34 cellular contexts compared by ENCODE assay signal in genomic region chr12:44240186-44240585, GRCh38.
"Had no signal": no experiment of that assay in that cellular context is flagged by ENCODE, and none has a peak within 500 bp of the region (broad histone marks: within the 10 kb centered on the region; RNA-seq: fewer than 3 reads in every experiment).

No MANE protein-coding gene starts in this region.

- H3K27ac ChIP-seq: SJCRH30, WERI-Rb-1 had no signal

- ATAC-seq: activated CD8-positive, alpha-beta memory T cell treated with anti-CD3 and anti-CD28 coated beads, Interleukin-2, amount 10 ng/mL, durations not matched to agents 7 days and 5 days; activated naive CD8-positive, alpha-beta T cell treated with anti-CD3 and anti-CD28 coated beads, Interleukin-2, amount 50 U/mL, for 24 hours; SK-N-SH treated with all-trans-retinoic acid at 6 μM for 48 hours had no signal

- H3K9me3 ChIP-seq: MG63, SJCRH30 had no signal

- H3K4me3 ChIP-seq: MG63, SJCRH30 had no signal

- H3K4me1 ChIP-seq: SJCRH30 had no signal

- DNase-seq: activated CD4-positive, alpha-beta memory T cell treated with anti-CD3 and anti-CD28 coated beads, Interleukin-2, amount 10 ng/mL, durations not matched to agents 7 days and 5 days; activated CD4-positive, alpha-beta T cell treated with anti-CD3 and anti-CD28 coated beads for 1 hour; activated CD4-positive, alpha-beta T cell treated with anti-CD3 and anti-CD28 coated beads for 48 hours; activated CD4-positive, CD25-positive, alpha-beta regulatory T cell; activated CD8-positive, alpha-beta memory T cell treated with anti-CD3 and anti-CD28 coated beads for 24 hours; activated CD8-positive, alpha-beta memory T cell treated with anti-CD3 and anti-CD28 coated beads, Interleukin-2, amount 10 ng/mL, durations not matched to agents 7 days and 5 days; activated CD8-positive, alpha-beta memory T cell treated with anti-CD3 and anti-CD28 coated beads, Interleukin-2, amount 50 U/mL, for 48 hours; activated effector memory CD4-positive, alpha-beta T cell treated with Interleukin-2 at 50 U/mL for 16 hours; activated naive CD4-positive, alpha-beta T cell treated with anti-CD3 and anti-CD28 coated beads, Interleukin-2, amount 10 ng/mL, durations not matched to agents 7 days and 5 days; activated naive CD8-positive, alpha-beta T cell treated with anti-CD3 and anti-CD28 coated beads, Interleukin-2, amount 50 U/mL, for 24 hours; activated T-cell treated with anti-CD3 and anti-CD28 coated beads, Interleukin-2, amount 50 U/mL, for 48 hours; anterior cingulate cortex; caudate nucleus; cerebellar nuclear complex; Kasumi-1; KG1; MG63; NCI-H1048; NCI-H1105 treated with DMSO at 0.1 percent for 48 hours; NCI-H1436; NCI-H1694; NCI-H1930; NCI-H2081 treated with DMSO at 0.1 percent for 48 hours; NCI-H226; NCI-H446 treated with DMSO at 0.1 percent for 48 hours; NCI-H524 treated with DMSO at 0.1 percent for 48 hours; SHP77; SJCRH30; SW 1271; T-helper 1 cell; T-helper 2 cell; T1000; WERI-Rb-1 had no signal

- H3K36me3 ChIP-seq: MG63, SJCRH30, WERI-Rb-1 had no signal

- H3K27me3 ChIP-seq: MG63, SJCRH30 had no signal
